Comparison of ENCODE assay signal across 13 cellular contexts in the genomic region with DNA sequence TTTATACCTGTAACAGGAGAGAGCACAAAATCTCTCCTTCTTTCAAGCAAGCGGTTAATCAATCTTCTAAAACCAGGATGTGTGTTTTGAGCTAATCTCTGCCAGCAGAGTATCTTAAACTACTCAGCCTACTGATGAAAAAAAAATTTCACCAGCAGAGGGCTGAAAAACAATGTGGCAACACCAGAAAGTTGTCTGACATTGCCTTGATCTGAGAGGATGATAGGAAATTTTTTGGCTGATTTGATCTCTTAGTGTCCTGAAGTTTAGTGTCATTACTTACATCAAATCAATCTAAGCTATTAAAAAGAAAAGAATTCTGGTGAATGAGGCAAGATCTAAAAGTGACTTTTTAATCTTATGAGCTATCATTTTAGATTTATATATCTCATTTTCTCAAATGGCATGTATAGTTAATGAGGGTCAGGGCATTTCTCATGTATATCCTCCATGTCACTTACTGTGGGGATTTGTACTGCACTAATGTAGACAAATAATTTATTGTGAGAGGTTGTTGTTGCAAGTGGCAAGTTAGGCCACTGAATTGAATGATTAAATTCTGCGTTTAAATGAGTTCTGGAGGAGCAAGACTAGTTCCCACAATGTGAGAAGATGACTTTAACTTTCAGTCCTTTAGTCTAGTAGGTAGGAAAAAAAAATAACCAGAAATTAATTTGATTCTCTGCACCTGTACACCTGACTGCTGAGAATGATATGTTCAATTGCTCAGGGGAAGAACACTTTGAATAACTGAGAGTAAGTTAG. TPM values are rescaled to one million over a fixed set of nuclear protein-coding genes. Genes with fewer than 3 reads are reported as not detected.
DNase-seq lines count a peak whose midpoint lies in the region; ATAC-seq and TF ChIP-seq lines count a peak whose summit lies in the region.
"Had no signal": no experiment of that assay in that cellular context is flagged by ENCODE, and none has a peak within 500 bp of the region (broad histone marks: within the 10 kb centered on the region; RNA-seq: fewer than 3 reads in every experiment).

No MANE protein-coding gene starts in this region.

- CTCF ChIA-PET in A673 (lab: Charles Lee) = no interaction called here
- CTCF ChIA-PET in mammary epithelial cell (lab: Charles Lee; ENCODE audit: low non-redundant PET) = interaction anchor here (0.6 kb wide), 1 partner anchor 19 kb away, joined by 5 read pairs; no protein-coding TSS in a partner anchor

- H3K9me3 ChIP-seq in A673 (ENCODE audit: low read depth, low read length, poor library complexity, severe bottlenecking) = no peaks in the 10 kb centered on the region
- no peaks in the 10 kb centered on the region for H3K9me3 ChIP-seq in mammary epithelial cell (replicated peaks; ENCODE audit: insufficient read depth, low read length)
- H3K9me3 ChIP-seq in prostate gland = no peaks in the 10 kb centered on the region

- ATAC-seq in HG02852 (IDR thresholded peaks at IDR 0.05; ENCODE audit: unreplicated experiment) (no peak), HG02763 (IDR thresholded peaks at IDR 0.05; ENCODE audit: unreplicated experiment) (no peak)

- peaks cover 57% of the 10 kb centered on the region for H3K4me1 Mint-ChIP-seq in HFFc6 (ENCODE audit: low read depth)
- H3K4me1 Mint-ChIP-seq: activated B cell treated with CpG ODN at 0.5 μM for 24 hours; CD4-positive, CD25-positive, alpha-beta regulatory T cell; stimulated activated effector memory CD8-positive, alpha-beta T cell treated with anti-CD3 and anti-CD28 coated beads, Interleukin-12 subunit alpha, Interleukin-12 subunit beta, amount 100 ng/mL, for 72 hours had no signal

- no peak overlapping the region for H3K4me2 ChIP-seq in mammary epithelial cell (ENCODE audit: insufficient read depth, low read depth, low read length)

- in situ Hi-C loops in mammary epithelial cell (cut with MboI; ENCODE audit: low sequenced_read_pairs in 2 of 2) (loop anchor here (10.0 to 25.0 kb wide), 3 partner anchors 1800 to 1903 kb away; no protein-coding TSS in a partner anchor), KBM-7 (cut with MboI; ENCODE audit: low pct_unique_long_range_greater_than_20kb, low sequenced_read_pairs) (loop anchor here (25.0 kb wide), 1 partner anchor 878 kb away; no protein-coding TSS in a partner anchor)

- H3K27ac ChIP-seq in A673 (ENCODE audit: low read depth, low read length, poor library complexity, severe bottlenecking) = no peak overlapping the region
- H3K27ac ChIP-seq in mammary epithelial cell (ENCODE audit: insufficient read depth, low read depth, low read length) = peak overlapping the region; percentile 46
- H3K27ac ChIP-seq in prostate gland = no peak overlapping the region

- BruUV-seq in A673 (replicated peaks; lab: Mats Ljungman, UMichigan) = no TSS peak
- no TSS peak for BruUV-seq in mammary epithelial cell (replicated peaks; lab: Mats Ljungman, UMichigan)

- H2AFZ ChIP-seq in mammary epithelial cell (ENCODE audit: low read depth, low read length) = no peak overlapping the region

- 92% methylated on average over 2 of the region's 2 CpGs for WGBS in mammary epithelial cell (ENCODE audit: low coverage, missing lambda C conversion rate)
- WGBS in prostate gland = 80% methylated on average over 2 of the region's 2 CpGs

- POLR2A ChIA-PET in A673 (lab: Charles Lee; ENCODE audit: low non-redundant PET) = no interaction called here

- H3K27me3 Mint-ChIP-seq in HFFc6 (ENCODE audit: insufficient read depth) = peaks cover 21% of the 10 kb centered on the region

- no peaks in the 10 kb centered on the region for H3K4me1 ChIP-seq in A673 (ENCODE audit: insufficient read depth, low read length, poor library complexity, severe bottlenecking)
- H3K4me1 ChIP-seq in mammary epithelial cell (ENCODE audit: insufficient read depth, low read length) = peaks cover 20% of the 10 kb centered on the region
- H3K4me1 ChIP-seq in prostate gland (replicated peaks) = no peaks in the 10 kb centered on the region

- no peaks in the 10 kb centered on the region for H3K79me2 ChIP-seq in mammary epithelial cell (ENCODE audit: insufficient read depth, low read length)

- H3K36me3 Mint-ChIP-seq in HFFc6 (ENCODE audit: low read depth) = peaks cover 37% of the 10 kb centered on the region
- H3K36me3 Mint-ChIP-seq: CD4-positive, CD25-positive, alpha-beta regulatory T cell had no signal

- H3K27me3 ChIP-seq in A673 (replicated peaks; ENCODE audit: insufficient read depth, low read depth, low read length, poor library complexity) (no peaks in the 10 kb centered on the region), mammary epithelial cell (ENCODE audit: insufficient read depth, low read length) (no peaks in the 10 kb centered on the region), prostate gland (replicated peaks; ENCODE audit: insufficient read depth) (no peaks in the 10 kb centered on the region)

- H3K27ac Mint-ChIP-seq in HFFc6 = peak overlapping the region; percentile 72
- H3K27ac Mint-ChIP-seq: activated B cell treated with CpG ODN at 0.5 μM for 24 hours; CD4-positive, CD25-positive, alpha-beta regulatory T cell; stimulated activated effector memory CD8-positive, alpha-beta T cell treated with anti-CD3 and anti-CD28 coated beads, Interleukin-12 subunit alpha, Interleukin-12 subunit beta, amount 100 ng/mL, for 72 hours had no signal

- no peak for TF ChIP-seq POLR2A in prostate gland (IDR thresholded peaks at IDR 0.05)

- no peak overlapping the region for H3K9ac ChIP-seq in mammary epithelial cell (ENCODE audit: insufficient read depth, low read length)

- TF ChIP-seq CTCF in A673 (conservative IDR thresholded peaks at IDR 0.05; ENCODE audit: low read depth, low read length) (peak; percentile 47), HFFc6 (IDR thresholded peaks at IDR 0.05) (peak; percentile 71), mammary epithelial cell (conservative IDR thresholded peaks at IDR 0.05 in 1 of 2, IDR thresholded peaks at IDR 0.05 in 1 of 2; ENCODE audit: extremely low read depth in 1 of 2, insufficient read depth in 1 of 2, low read depth in 1 of 2, low read length in 2 of 2) (peak; percentile 16 to 37), prostate gland (IDR thresholded peaks at IDR 0.05) (peak in 1 of 4 experiments; percentile 11)

- dilution Hi-C loops in mammary epithelial cell (cut with HindIII; ENCODE audit: low sequenced_read_pairs) = no loop called here

- peak; percentile 28 for DNase-seq in A673 (ENCODE audit: low spot score)
- DNase-seq in HFFc6 = no peak
- DNase-seq in mammary epithelial cell = no peak
- peak; percentile 35 for DNase-seq in kidney glomerular epithelial cell (lab: John Stamatoyannopoulos, UW)
- no peak for DNase-seq in KBM-7
- DNase-seq in prostate gland (ENCODE audit: low spot score) = no peak
- DNase-seq: activated B cell treated with CpG ODN at 0.5 μM for 24 hours; CD4-positive, CD25-positive, alpha-beta regulatory T cell; NCI-H1048; small intestine had no signal

- H3K4me3 Mint-ChIP-seq in HFFc6 = peak overlapping the region; percentile 70
- H3K4me3 Mint-ChIP-seq: activated B cell treated with CpG ODN at 0.5 μM for 24 hours; CD4-positive, CD25-positive, alpha-beta regulatory T cell; stimulated activated effector memory CD8-positive, alpha-beta T cell treated with anti-CD3 and anti-CD28 coated beads, Interleukin-12 subunit alpha, Interleukin-12 subunit beta, amount 100 ng/mL, for 72 hours had no signal

- H3K36me3 ChIP-seq in A673 (ENCODE audit: insufficient read depth, low read length, poor library complexity, severe bottlenecking) (peaks cover 36% of the 10 kb centered on the region), mammary epithelial cell (ENCODE audit: insufficient read depth, low read length) (peaks cover 18% of the 10 kb centered on the region), prostate gland (no peaks in the 10 kb centered on the region)

- peaks cover 5% of the 10 kb centered on the region for H3K9me3 Mint-ChIP-seq in HFFc6
- H3K9me3 Mint-ChIP-seq: activated B cell treated with CpG ODN at 0.5 μM for 24 hours; stimulated activated effector memory CD8-positive, alpha-beta T cell treated with anti-CD3 and anti-CD28 coated beads, Interleukin-12 subunit alpha, Interleukin-12 subunit beta, amount 100 ng/mL, for 72 hours had no signal

- intact Hi-C loops in A673 (cut with micrococcal nuclease; ENCODE audit: unreplicated experiment) = no loop called here
- intact Hi-C loops in mammary epithelial cell (cut with micrococcal nuclease) = no loop called here
- intact Hi-C loops in prostate gland (cut with DNase I) = no loop called here

- no peaks in the 10 kb centered on the region for H4K20me1 ChIP-seq in mammary epithelial cell (ENCODE audit: insufficient read depth, low read length)

- H3K4me3 ChIP-seq in A673 (ENCODE audit: low read depth, low read length, poor library complexity, severe bottlenecking) = no peak overlapping the region
- no peak overlapping the region for H3K4me3 ChIP-seq in mammary epithelial cell (replicated peaks in 1 of 3; ENCODE audit: insufficient read depth in 1 of 3, low read depth in 2 of 3, low read length in 3 of 3)
- H3K4me3 ChIP-seq in prostate gland = no peak overlapping the region

RNA-seq across cellular contexts. Expression of a gene that starts 10.8 kb away (rescaled TPM):
- total RNA-seq in A673 (2021) (14.0 and 17.9 TPM in 2 replicates), mammary epithelial cell (100 to 1,000 TPM in 1 of 2 donors, 10 to 100 TPM in 1; 61.9 to 339 TPM), prostate gland (100 to 1,000 TPM in 1 of 2 donors, 10 to 100 TPM in 1; 19.4 to 110 TPM)
- 100 to 1,000 TPM; 229 to 346 (median 292) TPM for total RNA-seq in HFFc6 (2021; fragmentation: NEBNext Ultra II Directional; extraction: Animal tissue kit (Norgen Biotek cat#: 25700))
- 72.7 TPM for polyA plus RNA-seq in mammary epithelial cell
- polyA minus RNA-seq in mammary epithelial cell = 165 TPM
- total RNA-seq: activated B cell treated with CpG ODN at 0.5 μM for 24 hours had no signal

Comparison
In these comparisons a context has a peak if more than half of its experiments do, and no peak if none do; other contexts are left out.
1. DNase-seq: peak in A673 (single experiment) and kidney glomerular epithelial cell (single experiment); none in HFFc6 (single experiment), mammary epithelial cell (single experiment), KBM-7 (single experiment) and prostate gland (single experiment).